Comparison of ENCODE assay signal across 25 cellular contexts in the genomic region with DNA sequence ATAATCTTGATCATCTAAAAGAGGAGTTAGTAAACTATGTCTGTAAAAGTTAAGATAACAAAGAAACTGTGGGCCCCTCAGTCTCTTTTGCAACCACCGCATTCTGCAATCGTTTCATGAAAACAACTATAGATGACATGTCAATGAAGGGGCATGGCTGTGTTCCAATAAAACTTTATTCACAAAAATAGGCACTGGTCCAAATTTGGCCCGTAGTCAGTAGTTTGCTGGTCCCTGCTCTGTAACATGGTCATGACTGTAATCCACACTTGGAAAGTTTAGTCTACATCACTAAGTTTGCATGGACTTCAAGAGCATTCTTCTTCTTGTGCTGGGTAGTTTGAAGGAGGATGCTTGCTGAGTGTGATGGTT.
"Had no signal": no experiment of that assay in that cellular context is flagged by ENCODE, and none has a peak within 500 bp of the region (broad histone marks: within the 10 kb centered on the region; RNA-seq: fewer than 3 reads in every experiment).

No MANE protein-coding gene starts in this region.

- H3K27me3 ChIP-seq: left lung, ovary, right atrium auricular region, suprapubic skin, tibial artery, upper lobe of left lung, vagina had no signal

- H3K27ac ChIP-seq: left lung, lower lobe of right lung, ovary, right atrium auricular region, skin epidermis, suprapubic skin, thoracic aorta, tibial artery, upper lobe of left lung, vagina had no signal

- H3K9me3 ChIP-seq: left lung, lower lobe of right lung, ovary, suprapubic skin, thoracic aorta, tibial artery, upper lobe of left lung, vagina had no signal

- H3K27ac Mint-ChIP-seq: immature natural killer cell; naive B cell; natural killer cell; progenitor cell of endocrine pancreas; stimulated activated naive B cell treated with anti-CD40 and anti-IgM and Interleukin-4, amounts not matched to agents 10 μg/mL and 1 μg/mL and 100 μg/mL, for 72 hours; stimulated activated naive CD8-positive, alpha-beta T cell treated with anti-CD3 and anti-CD28 coated beads, Interleukin-15, Interleukin-2, amounts not matched to agents 100 ng/mL and 50 ng/mL, for 24 hours had no signal

- FAIRE-seq: islet of Langerhans, kidney had no signal

- H3K4me3 ChIP-seq: left lung, lower lobe of right lung, ovary, right atrium auricular region, skin epidermis, suprapubic skin, thoracic aorta, tibial artery, upper lobe of left lung, vagina had no signal

- H3K36me3 ChIP-seq: left lung, lower lobe of right lung, ovary, right atrium auricular region, suprapubic skin, thoracic aorta, tibial artery, upper lobe of left lung, vagina had no signal

- DNase-seq: hypothalamus; immature natural killer cell; kidney; left lung; lower lobe of right lung; mammary epithelial cell; mesenchymal stem cell; naive B cell; natural killer cell; ovary; stimulated activated CD4-positive, alpha-beta T cell treated with anti-CD3 and anti-CD28 coated beads, Interleukin-12 subunit alpha, Interleukin-12 subunit beta, amount 100 ng/mL, for 4 hours; stimulated activated CD4-positive, alpha-beta T cell treated with anti-CD3 and anti-CD28 coated beads, Interleukin-15, amount 100 ng/mL, for 24 hours; stimulated activated CD4-positive, alpha-beta T cell treated with anti-CD3 and anti-CD28 coated beads, Interleukin-2, amount 100 ng/mL, for 24 hours; stimulated activated CD4-positive, alpha-beta T cell treated with anti-CD3 and anti-CD28 coated beads, Interleukin-4, amount 100 ng/mL, for 1 hour; stimulated activated naive B cell treated with anti-CD40 and anti-IgM and Interleukin-4, amounts not matched to agents 10 μg/mL and 1 μg/mL and 100 μg/mL, for 72 hours; tibial artery; upper lobe of left lung had no signal

- H3K36me3 Mint-ChIP-seq: immature natural killer cell; naive B cell; natural killer cell; stimulated activated naive B cell treated with anti-CD40 and anti-IgM and Interleukin-4, amounts not matched to agents 10 μg/mL and 1 μg/mL and 100 μg/mL, for 72 hours had no signal

- H3K4me3 Mint-ChIP-seq: immature natural killer cell; naive B cell; natural killer cell; stimulated activated naive B cell treated with anti-CD40 and anti-IgM and Interleukin-4, amounts not matched to agents 10 μg/mL and 1 μg/mL and 100 μg/mL, for 72 hours; stimulated activated naive CD8-positive, alpha-beta T cell treated with anti-CD3 and anti-CD28 coated beads, Interleukin-15, Interleukin-2, amounts not matched to agents 100 ng/mL and 50 ng/mL, for 24 hours had no signal

- H3K27me3 Mint-ChIP-seq: naive B cell; progenitor cell of endocrine pancreas; stimulated activated naive CD8-positive, alpha-beta T cell treated with anti-CD3 and anti-CD28 coated beads, Interleukin-15, Interleukin-2, amounts not matched to agents 100 ng/mL and 50 ng/mL, for 24 hours had no signal

- ATAC-seq: left lung; lower lobe of right lung; natural killer cell; stimulated activated naive B cell treated with anti-CD40 and anti-IgM and Interleukin-4, amounts not matched to agents 10 μg/mL and 1 μg/mL and 100 μg/mL, for 72 hours had no signal

- H3K4me1 ChIP-seq: left lung, lower lobe of right lung, right atrium auricular region, suprapubic skin, tibial artery, upper lobe of left lung, vagina had no signal

- H3K4me1 Mint-ChIP-seq: immature natural killer cell; naive B cell; natural killer cell; stimulated activated naive B cell treated with anti-CD40 and anti-IgM and Interleukin-4, amounts not matched to agents 10 μg/mL and 1 μg/mL and 100 μg/mL, for 72 hours had no signal
